Comparison of ENCODE assay signal across 2 cellular contexts in the genomic region with DNA sequence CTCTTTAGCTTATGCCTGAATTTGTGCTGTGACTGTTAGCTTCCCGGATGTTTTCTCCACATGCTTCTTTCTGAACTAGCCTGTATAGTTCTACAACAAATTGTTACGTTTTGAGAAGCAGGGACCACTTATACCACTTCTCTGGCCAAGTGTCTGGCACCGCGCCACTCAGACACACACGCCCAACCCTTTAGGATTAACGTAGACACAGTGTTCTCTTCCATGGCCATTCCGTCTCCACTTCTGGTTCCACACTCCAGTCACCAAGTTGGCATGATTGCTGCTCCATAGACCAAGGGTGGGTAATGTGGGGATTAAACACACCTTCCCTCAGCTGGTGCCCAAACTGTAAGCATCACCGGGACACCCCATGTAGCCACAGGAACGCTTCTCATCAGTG.
TF ChIP-seq lines count a peak whose summit lies in the region.

No MANE protein-coding gene starts in this region.

TF ChIP-seq in H1, 55 proteins besides CTCF, POLR2A, EP300 and RAD21:
- TF ChIP-seq HDAC6 (IDR thresholded peaks at IDR 0.05; ENCODE audit: low read depth, low read length) (no peak), TCF12 (IDR thresholded peaks at IDR 0.05; ENCODE audit: low read depth, low read length) (no peak), CBX5 (IDR thresholded peaks at IDR 0.05; ENCODE audit: low read depth, low read length) (no peak), HDAC2 (IDR thresholded peaks at IDR 0.05; ENCODE audit: borderline replicate concordance in 1 of 2, low read depth in 2 of 2, low read length in 2 of 2) (0 out of 4 replicates have a peak, but pooled peaks of 1 of the 2 experiments have one; percentile 11), BCL11A (IDR thresholded peaks at IDR 0.05; ENCODE audit: low read depth in 2 of 2, low read length in 2 of 2) (no peak), SIRT6 (IDR thresholded peaks at IDR 0.05; ENCODE audit: low read length) (no peak)

TF ChIP-seq in HepG2, 621 proteins besides CTCF, POLR2A, EP300 and RAD21:
- TF ChIP-seq ZNF326 (CRISPR knock-in tag; IDR thresholded peaks at IDR 0.05; ENCODE audit: borderline replicate concordance) = no peak
- TF ChIP-seq, protein P1, sequence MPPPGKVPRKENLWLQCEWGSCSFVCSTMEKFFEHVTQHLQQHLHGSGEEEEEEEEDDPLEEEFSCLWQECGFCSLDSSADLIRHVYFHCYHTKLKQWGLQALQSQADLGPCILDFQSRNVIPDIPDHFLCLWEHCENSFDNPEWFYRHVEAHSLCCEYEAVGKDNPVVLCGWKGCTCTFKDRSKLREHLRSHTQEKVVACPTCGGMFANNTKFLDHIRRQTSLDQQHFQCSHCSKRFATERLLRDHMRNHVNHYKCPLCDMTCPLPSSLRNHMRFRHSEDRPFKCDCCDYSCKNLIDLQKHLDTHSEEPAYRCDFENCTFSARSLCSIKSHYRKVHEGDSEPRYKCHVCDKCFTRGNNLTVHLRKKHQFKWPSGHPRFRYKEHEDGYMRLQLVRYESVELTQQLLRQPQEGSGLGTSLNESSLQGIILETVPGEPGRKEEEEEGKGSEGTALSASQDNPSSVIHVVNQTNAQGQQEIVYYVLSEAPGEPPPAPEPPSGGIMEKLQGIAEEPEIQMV (CRISPR knock-in tag; IDR thresholded peaks at IDR 0.05; ENCODE audit: low read depth) = no peak
- TF ChIP-seq ZMYM3 (CRISPR knock-in tag; IDR thresholded peaks at IDR 0.05) = no peak
- TF ChIP-seq ZNF331 (CRISPR knock-in tag; IDR thresholded peaks at IDR 0.05) = no peak
- no peak for TF ChIP-seq FOXM1 (CRISPR knock-in tag; IDR thresholded peaks at IDR 0.05)
- TF ChIP-seq WIZ (CRISPR knock-in tag; IDR thresholded peaks at IDR 0.05) = no peak
- TF ChIP-seq ZNF24 (IDR thresholded peaks at IDR 0.05) = no peak
